8 cellular contexts compared by ENCODE assay signal in genomic region chr20:38692436-38693411, GRCh38. TPM values are rescaled to one million over a fixed set of nuclear protein-coding genes. Genes with fewer than 3 reads are reported as not detected.
DNase-seq lines count a peak whose midpoint lies in the region; ATAC-seq and TF ChIP-seq lines count a peak whose summit lies in the region.

No MANE protein-coding gene starts in this region.

- no peaks in the 10 kb centered on the region for H3K79me2 ChIP-seq in fibroblast of lung (ENCODE audit: control insufficient read depth, insufficient read depth, low read length)
- no peaks in the 10 kb centered on the region for H3K79me2 ChIP-seq in trophoblast cell (ENCODE audit: control insufficient read depth, insufficient read depth, low read length, poor library complexity)

- H2BK12ac ChIP-seq in trophoblast cell (ENCODE audit: low read length) = no peak overlapping the region

- no peak overlapping the region for H3K27ac Mint-ChIP-seq in CD8-positive, alpha-beta memory T cell
- H3K27ac Mint-ChIP-seq in activated CD4-positive, alpha-beta memory T cell treated with anti-CD3 and anti-CD28 coated beads for 36 hours = no peak overlapping the region
- no peak overlapping the region for H3K27ac Mint-ChIP-seq in stimulated activated naive B cell treated with anti-CD40 and anti-IgM and Interleukin-4, amounts not matched to agents 10 μg/mL and 1 μg/mL and 100 μg/mL, for 72 hours

- no peaks in the 10 kb centered on the region for H3K4me1 ChIP-seq in CD8-positive, alpha-beta memory T cell (ENCODE audit: insufficient read depth, low read length)
- H3K4me1 ChIP-seq in fibroblast of lung (ENCODE audit: control insufficient read depth, extremely low read depth, insufficient read depth, low read length) = no peaks in the 10 kb centered on the region
- H3K4me1 ChIP-seq in trophoblast cell (ENCODE audit: control insufficient read depth in 1 of 2, insufficient read depth in 2 of 2, low read length in 2 of 2) = no peaks in the 10 kb centered on the region

- WGBS in trophoblast cell (ENCODE audit: extremely low coverage, insufficient coverage, insufficient read length) = no CpG with 5 or more reads among the region's 13 CpGs

- H3K4me1 Mint-ChIP-seq in CD8-positive, alpha-beta memory T cell = no peaks in the 10 kb centered on the region
- H3K4me1 Mint-ChIP-seq in activated CD4-positive, alpha-beta memory T cell treated with anti-CD3 and anti-CD28 coated beads for 36 hours (ENCODE audit: low read depth) = no peaks in the 10 kb centered on the region
- no peaks in the 10 kb centered on the region for H3K4me1 Mint-ChIP-seq in stimulated activated naive B cell treated with anti-CD40 and anti-IgM and Interleukin-4, amounts not matched to agents 10 μg/mL and 1 μg/mL and 100 μg/mL, for 72 hours

- no peak overlapping the region for H4K12ac ChIP-seq in trophoblast cell (ENCODE audit: low read depth, low read length)

- no peak overlapping the region for H2BK5ac ChIP-seq in trophoblast cell (ENCODE audit: low read depth, low read length, poor library complexity)

- no peak overlapping the region for H3K9ac ChIP-seq in fibroblast of lung (ENCODE audit: insufficient read depth, low read length)
- no peak overlapping the region for H3K9ac ChIP-seq in trophoblast cell (ENCODE audit: low read length)

- CTCF ChIA-PET in CD8-positive, alpha-beta memory T cell (lab: Charles Lee) = no interaction called here
- CTCF ChIA-PET in activated CD4-positive, alpha-beta memory T cell treated with anti-CD3 and anti-CD28 coated beads for 36 hours (lab: Charles Lee) = no interaction called here

- no peak overlapping the region for H3K18ac ChIP-seq in trophoblast cell (ENCODE audit: low read length)

- no peaks in the 10 kb centered on the region for H3K36me3 Mint-ChIP-seq in CD8-positive, alpha-beta memory T cell
- no peaks in the 10 kb centered on the region for H3K36me3 Mint-ChIP-seq in activated CD4-positive, alpha-beta memory T cell treated with anti-CD3 and anti-CD28 coated beads for 36 hours
- no peaks in the 10 kb centered on the region for H3K36me3 Mint-ChIP-seq in stimulated activated naive B cell treated with anti-CD40 and anti-IgM and Interleukin-4, amounts not matched to agents 10 μg/mL and 1 μg/mL and 100 μg/mL, for 72 hours

- H3K9me3 Mint-ChIP-seq in CD8-positive, alpha-beta memory T cell = peaks cover 0 to 7% (median 0%) of the 10 kb centered on the region in 5 donors
- H3K9me3 Mint-ChIP-seq in activated CD4-positive, alpha-beta memory T cell treated with anti-CD3 and anti-CD28 coated beads for 36 hours = no peaks in the 10 kb centered on the region
- H3K9me3 Mint-ChIP-seq in stimulated activated naive B cell treated with anti-CD40 and anti-IgM and Interleukin-4, amounts not matched to agents 10 μg/mL and 1 μg/mL and 100 μg/mL, for 72 hours = peaks cover 4% of the 10 kb centered on the region in 2 donors

- no peak overlapping the region for H3K4me2 ChIP-seq in fibroblast of lung (ENCODE audit: extremely low read depth, insufficient read depth, low read length)
- no peak overlapping the region for H3K4me2 ChIP-seq in trophoblast cell (ENCODE audit: low read length)

- intact Hi-C loops in activated CD4-positive, alpha-beta memory T cell treated with anti-CD3 and anti-CD28 coated beads for 36 hours (cut with micrococcal nuclease) = no loop called here

- TF ChIP-seq CTCF in fibroblast of lung (conservative IDR thresholded peaks at IDR 0.05 in 1 of 2, IDR thresholded peaks at IDR 0.05 in 1 of 2; ENCODE audit: low read depth in 1 of 2, low read length in 2 of 2) = no peak

- no peak overlapping the region for H4K8ac ChIP-seq in trophoblast cell (ENCODE audit: low read depth, low read length)

- POLR2A ChIA-PET in CD8-positive, alpha-beta memory T cell (lab: Charles Lee) = no interaction called here
- POLR2A ChIA-PET in activated CD4-positive, alpha-beta memory T cell treated with anti-CD3 and anti-CD28 coated beads for 36 hours (lab: Charles Lee) = no interaction called here

- H2AFZ ChIP-seq in fibroblast of lung (ENCODE audit: low read length) (no peak overlapping the region), trophoblast cell (ENCODE audit: insufficient read depth, low read length, poor library complexity) (no peak overlapping the region)

- peaks cover 11% of the 10 kb centered on the region for H3K27me3 ChIP-seq in CD8-positive, alpha-beta memory T cell (ENCODE audit: insufficient read depth, low read length, poor library complexity, severe bottlenecking)
- H3K27me3 ChIP-seq in fibroblast of lung (ENCODE audit: control insufficient read depth, insufficient read depth, low read length) = no peaks in the 10 kb centered on the region
- no peaks in the 10 kb centered on the region for H3K27me3 ChIP-seq in trophoblast cell (ENCODE audit: insufficient read depth, low read length)

- H2BK120ac ChIP-seq in trophoblast cell (ENCODE audit: insufficient read depth, low read length, poor library complexity) = no peak overlapping the region

- no peak overlapping the region for H3K4ac ChIP-seq in trophoblast cell (ENCODE audit: low read depth, low read length)

- H3K9me3 ChIP-seq in CD8-positive, alpha-beta memory T cell (ENCODE audit: low read length) = no peaks in the 10 kb centered on the region
- H3K9me3 ChIP-seq in fibroblast of lung (ENCODE audit: control insufficient read depth, insufficient read depth, low read depth, low read length) (no peaks in the 10 kb centered on the region), trophoblast cell (ENCODE audit: insufficient read depth, low read depth, low read length) (peaks cover 6% of the 10 kb centered on the region)

- H4K91ac ChIP-seq in trophoblast cell (ENCODE audit: low read depth, low read length) = no peak overlapping the region

- no peaks in the 10 kb centered on the region for H3K79me1 ChIP-seq in trophoblast cell (ENCODE audit: low read length)

- peak; percentile 9 to 49 (median 25) for DNase-seq in CD8-positive, alpha-beta memory T cell
- DNase-seq in KG1 (lab: John Stamatoyannopoulos, UW) (peak; percentile 22), fibroblast of lung (ENCODE audit: low read depth in 2 of 2) (peak; percentile 56 to 71), trophoblast cell (peak; percentile 70 to 90), NCI-H1105 treated with DMSO at 0.1 percent for 48 hours (lab: John Stamatoyannopoulos, UW) (no peak)
- peak; percentile 59 for DNase-seq in activated CD4-positive, alpha-beta memory T cell treated with anti-CD3 and anti-CD28 coated beads for 36 hours
- no peak for DNase-seq in stimulated activated naive B cell treated with anti-CD40 and anti-IgM and Interleukin-4, amounts not matched to agents 10 μg/mL and 1 μg/mL and 100 μg/mL, for 72 hours

- no peak overlapping the region for H2AK5ac ChIP-seq in trophoblast cell (ENCODE audit: low read length)

- H4K20me1 ChIP-seq in fibroblast of lung (ENCODE audit: control insufficient read depth, extremely low read depth, insufficient read depth, low read length) = no peaks in the 10 kb centered on the region

- no peak overlapping the region for H3K14ac ChIP-seq in trophoblast cell (ENCODE audit: low read length)

- no peak overlapping the region for H3K4me3 ChIP-seq in CD8-positive, alpha-beta memory T cell (ENCODE audit: low read length)
- H3K4me3 ChIP-seq in fibroblast of lung (replicated peaks in 1 of 4; ENCODE audit: control extremely low read depth in 1 of 4, insufficient read depth in 1 of 4, low read depth in 3 of 4, low read length in 4 of 4) (no peak overlapping the region), trophoblast cell (ENCODE audit: low read depth, low read length) (no peak overlapping the region)

- ATAC-seq in GM21381 (IDR thresholded peaks at IDR 0.05; ENCODE audit: unreplicated experiment) = no peak
- no peak for ATAC-seq in stimulated activated naive B cell treated with anti-CD40 and anti-IgM and Interleukin-4, amounts not matched to agents 10 μg/mL and 1 μg/mL and 100 μg/mL, for 72 hours (replicated peaks)

- H3K27ac ChIP-seq in CD8-positive, alpha-beta memory T cell (ENCODE audit: low read depth, low read length) = no peak overlapping the region
- H3K27ac ChIP-seq in fibroblast of lung (ENCODE audit: insufficient read depth, low read length) (no peak overlapping the region), trophoblast cell (ENCODE audit: low read depth, low read length) (no peak overlapping the region)

- no peak overlapping the region for H3K23ac ChIP-seq in trophoblast cell (ENCODE audit: low read length)

- H3K4me3 Mint-ChIP-seq in CD8-positive, alpha-beta memory T cell = no peak overlapping the region
- no peak overlapping the region for H3K4me3 Mint-ChIP-seq in activated CD4-positive, alpha-beta memory T cell treated with anti-CD3 and anti-CD28 coated beads for 36 hours
- no peak overlapping the region for H3K4me3 Mint-ChIP-seq in stimulated activated naive B cell treated with anti-CD40 and anti-IgM and Interleukin-4, amounts not matched to agents 10 μg/mL and 1 μg/mL and 100 μg/mL, for 72 hours

- H3K27me3 Mint-ChIP-seq in CD8-positive, alpha-beta memory T cell = peaks cover 14 to 48% of the 10 kb centered on the region in 2 donors
- H3K27me3 Mint-ChIP-seq in activated CD4-positive, alpha-beta memory T cell treated with anti-CD3 and anti-CD28 coated beads for 36 hours = peaks cover 18% of the 10 kb centered on the region
- H3K27me3 Mint-ChIP-seq in stimulated activated naive B cell treated with anti-CD40 and anti-IgM and Interleukin-4, amounts not matched to agents 10 μg/mL and 1 μg/mL and 100 μg/mL, for 72 hours = peaks cover 27 to 62% of the 10 kb centered on the region in 2 donors

- H3K36me3 ChIP-seq in CD8-positive, alpha-beta memory T cell (ENCODE audit: insufficient read depth, low read length) = no peaks in the 10 kb centered on the region
- H3K36me3 ChIP-seq in fibroblast of lung (ENCODE audit: control insufficient read depth, insufficient read depth, low read length) = no peaks in the 10 kb centered on the region
- H3K36me3 ChIP-seq in trophoblast cell (ENCODE audit: control insufficient read depth in 1 of 2, insufficient read depth in 2 of 2, low read length in 2 of 2) = no peaks in the 10 kb centered on the region

RNA-seq across cellular contexts. Expression of gene SLC32A1, which starts 31.6 kb away (rescaled TPM):
- not detected for total RNA-seq in CD8-positive, alpha-beta memory T cell
- polyA plus RNA-seq in CD8-positive, alpha-beta memory T cell = not detected
- not detected for total RNA-seq in activated CD4-positive, alpha-beta memory T cell treated with anti-CD3 and anti-CD28 coated beads for 36 hours
- total RNA-seq in fibroblast of lung = not detected in 2 replicates
- not detected in 2 replicates for polyA plus RNA-seq in fibroblast of lung
- not detected in 2 replicates for polyA plus RNA-seq in fibroblast of lung (2012)
- polyA minus RNA-seq in fibroblast of lung (ENCODE audit: low replicate concordance) = not detected in 2 replicates
- not detected in 2 replicates for polyA plus RNA-seq in trophoblast cell (2013)

RNA-seq across cellular contexts. Expression of gene ACTR5, which starts 55.5 kb away (rescaled TPM):
- total RNA-seq in CD8-positive, alpha-beta memory T cell = 10 to 100 TPM; 12.2 to 12.6 TPM
- polyA plus RNA-seq in CD8-positive, alpha-beta memory T cell = 9.5 TPM
- total RNA-seq in activated CD4-positive, alpha-beta memory T cell treated with anti-CD3 and anti-CD28 coated beads for 36 hours = 10 to 100 TPM; 11.0 TPM
- total RNA-seq in fibroblast of lung = 5.9 and 7.2 TPM in 2 replicates
- polyA plus RNA-seq in fibroblast of lung = 4.4 and 4.9 TPM in 2 replicates
- 3.0 and 4.4 TPM in 2 replicates for polyA plus RNA-seq in fibroblast of lung (2012)
- polyA minus RNA-seq in fibroblast of lung (ENCODE audit: low replicate concordance) = 2.8 and 3.2 TPM in 2 replicates
- 4.7 and 4.8 TPM in 2 replicates for polyA plus RNA-seq in trophoblast cell (2013)

Comparison
In these comparisons a context has a peak if more than half of its experiments do, and no peak if none do; other contexts are left out.
1. DNase-seq: peak in CD8-positive, alpha-beta memory T cell (5 of 5), KG1 (single experiment), activated CD4-positive, alpha-beta memory T cell treated with anti-CD3 and anti-CD28 coated beads for 36 hours (single experiment), fibroblast of lung (2 of 2) and trophoblast cell (2 of 2); none in NCI-H1105 treated with DMSO at 0.1 percent for 48 hours (single experiment) and stimulated activated naive B cell treated with anti-CD40 and anti-IgM and Interleukin-4, amounts not matched to agents 10 μg/mL and 1 μg/mL and 100 μg/mL, for 72 hours (single experiment).